In genomic region chr16:89545044-89545830, GRCh38 we compare ENCODE assay signal across 1 cellular context.
TF ChIP-seq lines count a peak whose summit lies in the region.

No MANE protein-coding gene starts in this region.

TF ChIP-seq in HepG2, 621 proteins besides CTCF, POLR2A, EP300 and RAD21 (continues in another document):
- TF ChIP-seq ZNF224 (CRISPR knock-in tag; IDR thresholded peaks at IDR 0.05), result peak; percentile 90; the same call in 1 of the 2 replicates
- no peak for TF ChIP-seq PAF1 (CRISPR knock-in tag; IDR thresholded peaks at IDR 0.05)
- TF ChIP-seq PHB2 (IDR thresholded peaks at IDR 0.05; ENCODE audit: partially characterized antibody), result no peak
- peak; percentile 31; the same call in 1 of the 2 replicates for TF ChIP-seq NR2F6 (IDR thresholded peaks at IDR 0.05)
- TF ChIP-seq NR2F6 (CRISPR knock-in tag; IDR thresholded peaks at IDR 0.05), result peak; percentile 68; the same call in 1 of the 2 replicates
- no peak for TF ChIP-seq ZNF761 (CRISPR knock-in tag; conservative IDR thresholded peaks at IDR 0.05)
- TF ChIP-seq ARID3A (IDR thresholded peaks at IDR 0.05; ENCODE audit: low read depth, low read length), result no peak
- TF ChIP-seq SYNCRIP (IDR thresholded peaks at IDR 0.05; ENCODE audit: insufficient read depth, low read depth, low read length), result no peak
- no peak for TF ChIP-seq MBNL3 (CRISPR knock-in tag; conservative IDR thresholded peaks at IDR 0.05)
- no peak for TF ChIP-seq ZNF704 (CRISPR knock-in tag; IDR thresholded peaks at IDR 0.05; ENCODE audit: borderline replicate concordance)
- TF ChIP-seq PCBP1 (IDR thresholded peaks at IDR 0.05; ENCODE audit: borderline replicate concordance, low read depth, low read length), result no peak
- no peak for TF ChIP-seq GMEB1 (CRISPR knock-in tag; IDR thresholded peaks at IDR 0.05; ENCODE audit: borderline replicate concordance)
- TF ChIP-seq ZHX1 (CRISPR knock-in tag; IDR thresholded peaks at IDR 0.05; ENCODE audit: low read depth), result no peak
- no peak for TF ChIP-seq ZMAT3 (CRISPR knock-in tag; conservative IDR thresholded peaks at IDR 0.05)
- no peak for TF ChIP-seq RORA (CRISPR knock-in tag; IDR thresholded peaks at IDR 0.05)
- 0 out of 2 replicates have a peak, but pooled peaks have one; percentile 89 for TF ChIP-seq STAT6 (CRISPR knock-in tag; IDR thresholded peaks at IDR 0.05; ENCODE audit: borderline replicate concordance)
- no peak for TF ChIP-seq ZFP90 (CRISPR knock-in tag; IDR thresholded peaks at IDR 0.05; ENCODE audit: borderline replicate concordance)
- TF ChIP-seq TSC22D2 (CRISPR knock-in tag; IDR thresholded peaks at IDR 0.05; ENCODE audit: borderline replicate concordance), result no peak
- TF ChIP-seq KLF16 (CRISPR knock-in tag; IDR thresholded peaks at IDR 0.05), result 0 out of 4 replicates have a peak, but pooled peaks of 1 of the 2 experiments have one; percentile 6
- peak; percentile 19; the same call in 1 of the 2 replicates for TF ChIP-seq ERF (CRISPR knock-in tag; IDR thresholded peaks at IDR 0.05)
- no peak; the same call in 1 of the 2 replicates for TF ChIP-seq FOXJ3 (CRISPR knock-in tag; IDR thresholded peaks at IDR 0.05; ENCODE audit: borderline replicate concordance)
- no peak for TF ChIP-seq ZNF572 (CRISPR knock-in tag; IDR thresholded peaks at IDR 0.05)
- 0 out of 2 replicates have a peak, but pooled peaks have one; percentile 7 for TF ChIP-seq POLR2AphosphoS5 (IDR thresholded peaks at IDR 0.05; ENCODE audit: low read depth, low read length)
- TF ChIP-seq MED1 (CRISPR knock-in tag; IDR thresholded peaks at IDR 0.05), result peak; percentile 78
- no peak for TF ChIP-seq ZNF563 (CRISPR knock-in tag; IDR thresholded peaks at IDR 0.05)
- no peak for TF ChIP-seq ZNF879 (CRISPR knock-in tag; IDR thresholded peaks at IDR 0.05)
- TF ChIP-seq LBX2 (CRISPR knock-in tag; IDR thresholded peaks at IDR 0.05; ENCODE audit: borderline replicate concordance), result no peak
- peak; percentile 37; the same call in 1 of the 2 replicates for TF ChIP-seq ZNF652 (CRISPR knock-in tag; IDR thresholded peaks at IDR 0.05; ENCODE audit: borderline replicate concordance, low read depth)
- no peak for TF ChIP-seq MLLT10 (CRISPR knock-in tag; IDR thresholded peaks at IDR 0.05)
- TF ChIP-seq NKX3-1 (CRISPR knock-in tag; IDR thresholded peaks at IDR 0.05), result no peak
- TF ChIP-seq STAT5B (CRISPR knock-in tag; IDR thresholded peaks at IDR 0.05), result no peak
- TF ChIP-seq NFAT5 (CRISPR knock-in tag; IDR thresholded peaks at IDR 0.05), result no peak
- peak; percentile 70 for TF ChIP-seq GATAD2A (CRISPR knock-in tag; IDR thresholded peaks at IDR 0.05)
- no peak for TF ChIP-seq SNAI1 (CRISPR knock-in tag; IDR thresholded peaks at IDR 0.05; ENCODE audit: borderline replicate concordance)
- TF ChIP-seq ELF1 (CRISPR knock-in tag; IDR thresholded peaks at IDR 0.05), result peak; percentile 62
- TF ChIP-seq CENPT (CRISPR knock-in tag; IDR thresholded peaks at IDR 0.05; ENCODE audit: low read depth), result no peak
- TF ChIP-seq ZNF512B (CRISPR knock-in tag; IDR thresholded peaks at IDR 0.05; ENCODE audit: borderline replicate concordance), result no peak; the same call in 1 of the 2 replicates
- no peak for TF ChIP-seq SSRP1 (CRISPR knock-in tag; IDR thresholded peaks at IDR 0.05)
- TF ChIP-seq ZSCAN9 (CRISPR knock-in tag; IDR thresholded peaks at IDR 0.05; ENCODE audit: borderline replicate concordance), result no peak
- no peak; the same call in 1 of the 2 replicates for TF ChIP-seq WIZ (CRISPR knock-in tag; IDR thresholded peaks at IDR 0.05)
